ENCODE assay signal across 5 cellular contexts in the genomic region with DNA sequence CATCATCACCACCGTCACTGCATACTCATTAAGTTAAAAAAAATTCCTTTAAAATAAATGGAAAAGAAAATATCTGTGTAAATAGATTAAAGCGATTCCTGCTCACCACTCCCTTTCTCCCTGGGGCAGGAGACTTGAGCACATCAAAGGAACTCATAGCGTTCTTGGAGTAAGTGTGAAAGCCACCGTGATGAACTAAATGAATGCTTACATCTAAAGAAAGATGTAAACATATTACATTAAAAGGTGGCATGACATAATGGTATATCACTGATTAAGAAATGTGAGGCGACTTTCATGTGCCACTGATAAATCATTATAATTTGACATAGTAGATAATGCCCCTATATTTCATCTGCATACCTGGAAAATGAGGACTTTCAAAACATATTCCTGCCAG.
"Had no signal": no experiment of that assay in that cellular context is flagged by ENCODE, and none has a peak within 500 bp of the region (broad histone marks: within the 10 kb centered on the region; RNA-seq: fewer than 3 reads in every experiment).

No MANE protein-coding gene starts in this region.

- DNase-seq: H9, HCEC 1CT, IMR-90 had no signal

- H2AFZ ChIP-seq: GM23338 had no signal

- H3K4me3 ChIP-seq: GM23338, K562 had no signal

- H3K4me2 ChIP-seq: GM23338 had no signal
